15 cellular contexts compared by ENCODE assay signal in the genomic region with DNA sequence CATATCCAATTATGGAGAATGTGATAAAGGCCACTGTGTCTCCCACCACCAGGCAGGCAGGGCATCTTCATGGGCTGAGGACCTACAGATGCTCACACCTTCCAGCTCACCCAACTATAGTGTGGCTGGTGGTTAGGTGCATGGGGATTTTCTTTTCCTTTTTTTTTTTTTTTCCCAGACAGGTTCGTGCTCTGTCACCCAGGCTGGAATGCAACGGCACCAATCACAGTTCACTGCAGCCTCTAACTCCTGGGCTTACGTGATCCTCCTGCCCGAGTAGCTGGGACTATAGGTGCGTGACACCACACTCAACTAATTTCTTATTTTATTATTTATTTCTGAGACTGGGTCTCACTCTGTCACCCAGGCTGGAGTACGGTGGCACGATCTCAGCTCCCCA. TPM values are rescaled to one million over a fixed set of nuclear protein-coding genes. Genes with fewer than 3 reads are reported as not detected.
"Had no signal": no experiment of that assay in that cellular context is flagged by ENCODE, and none has a peak within 500 bp of the region (broad histone marks: within the 10 kb centered on the region; RNA-seq: fewer than 3 reads in every experiment).

No MANE protein-coding gene starts in this region.

RNA-seq across cellular contexts. Expression of a gene that starts 29.6 kb away (rescaled TPM):
- total RNA-seq: bronchial epithelial cell had no signal

RNA-seq across cellular contexts. Expression of a gene that starts 58.2 kb away (rescaled TPM):
- total RNA-seq: activated CD4-positive, alpha-beta memory T cell treated with anti-CD3 and anti-CD28 coated beads, Interleukin-2, amount 10 ng/mL, durations not matched to agents 7 days and 5 days; activated CD4-positive, alpha-beta T cell treated with anti-CD3 and anti-CD28 coated beads for 36 hours; activated CD4-positive, alpha-beta T cell treated with anti-CD3 and anti-CD28 coated beads, Interleukin-2, amount 10 ng/mL, durations not matched to agents 7 days and 5 days; activated CD8-positive, alpha-beta memory T cell treated with anti-CD3 and anti-CD28 coated beads, Interleukin-2, amount 10 ng/mL, durations not matched to agents 7 days and 5 days; activated CD8-positive, alpha-beta T cell treated with anti-CD3 and anti-CD28 coated beads, Interleukin-2, amount 10 ng/mL, durations not matched to agents 7 days and 5 days; activated naive CD8-positive, alpha-beta T cell treated with anti-CD3 and anti-CD28 coated beads, Interleukin-2, amount 10 ng/mL, durations not matched to agents 7 days and 5 days; activated T-helper 2 cell treated with anti-CD3 and anti-CD28 coated beads, Interferon-gamma antibody, Interleukin-2, Interleukin-4, amounts not matched to agents 10 μg/mL and 5 μg/mL and 100 μg/mL, durations not matched to agents 14 hours and 24 hours and 36 hours; ascending aorta; bronchial epithelial cell; cardiac muscle cell; T-cell; T-helper 1 cell treated with Interleukin-12 subunit alpha and Interleukin-12 subunit beta and Interleukin-4 antibody, amounts not matched to agents 30 ng/mL and 1 ng/mL, for 36 hours; T-helper 17 cell; T-helper 2 cell treated with Interferon-gamma antibody and Interleukin-4, amounts not matched to agents 100 ng/mL and 5 ng/mL, for 36 hours; WTC11 had no signal
